Comparison of ENCODE assay signal across 1 cellular context in the genomic region with DNA sequence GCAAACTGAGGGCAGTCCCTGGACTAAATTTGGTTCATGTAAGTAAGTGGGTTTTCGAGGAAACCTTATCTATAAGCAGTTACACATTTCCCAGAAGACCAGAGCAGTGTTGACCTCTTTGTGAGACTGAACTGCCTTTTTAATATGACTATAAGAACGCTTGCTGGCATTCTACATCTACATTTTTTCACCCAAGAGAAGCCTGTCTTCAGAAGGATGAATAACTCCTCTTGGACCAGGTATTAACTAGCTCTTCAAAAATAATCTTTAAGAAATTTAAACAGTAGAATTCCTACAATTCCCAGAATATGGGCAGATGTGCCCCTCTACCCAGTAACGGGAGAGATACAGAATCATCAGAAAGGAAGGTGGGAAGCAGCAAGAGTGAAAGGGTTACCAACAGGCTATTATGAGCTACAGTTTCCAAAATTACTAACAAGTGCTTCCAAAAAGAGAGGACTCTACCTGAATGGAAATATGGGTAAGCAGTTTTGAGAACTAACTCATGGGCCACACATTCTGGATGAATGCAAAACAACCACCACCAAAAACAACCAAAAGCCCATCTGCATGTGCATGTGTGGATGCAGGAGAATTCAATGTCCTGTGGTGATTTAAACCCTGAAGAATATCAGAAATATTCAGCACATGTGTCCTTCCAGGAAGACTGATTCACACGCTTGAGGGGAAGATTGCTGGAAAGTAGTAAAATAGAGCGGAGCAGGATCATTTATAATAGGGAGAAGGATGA.
TF ChIP-seq lines count a peak whose summit lies in the region.

No MANE protein-coding gene starts in this region.

TF ChIP-seq in K562, 482 proteins besides CTCF, POLR2A, EP300 and RAD21 (continued from another document and continues in another):
- TF ChIP-seq, protein P1, sequence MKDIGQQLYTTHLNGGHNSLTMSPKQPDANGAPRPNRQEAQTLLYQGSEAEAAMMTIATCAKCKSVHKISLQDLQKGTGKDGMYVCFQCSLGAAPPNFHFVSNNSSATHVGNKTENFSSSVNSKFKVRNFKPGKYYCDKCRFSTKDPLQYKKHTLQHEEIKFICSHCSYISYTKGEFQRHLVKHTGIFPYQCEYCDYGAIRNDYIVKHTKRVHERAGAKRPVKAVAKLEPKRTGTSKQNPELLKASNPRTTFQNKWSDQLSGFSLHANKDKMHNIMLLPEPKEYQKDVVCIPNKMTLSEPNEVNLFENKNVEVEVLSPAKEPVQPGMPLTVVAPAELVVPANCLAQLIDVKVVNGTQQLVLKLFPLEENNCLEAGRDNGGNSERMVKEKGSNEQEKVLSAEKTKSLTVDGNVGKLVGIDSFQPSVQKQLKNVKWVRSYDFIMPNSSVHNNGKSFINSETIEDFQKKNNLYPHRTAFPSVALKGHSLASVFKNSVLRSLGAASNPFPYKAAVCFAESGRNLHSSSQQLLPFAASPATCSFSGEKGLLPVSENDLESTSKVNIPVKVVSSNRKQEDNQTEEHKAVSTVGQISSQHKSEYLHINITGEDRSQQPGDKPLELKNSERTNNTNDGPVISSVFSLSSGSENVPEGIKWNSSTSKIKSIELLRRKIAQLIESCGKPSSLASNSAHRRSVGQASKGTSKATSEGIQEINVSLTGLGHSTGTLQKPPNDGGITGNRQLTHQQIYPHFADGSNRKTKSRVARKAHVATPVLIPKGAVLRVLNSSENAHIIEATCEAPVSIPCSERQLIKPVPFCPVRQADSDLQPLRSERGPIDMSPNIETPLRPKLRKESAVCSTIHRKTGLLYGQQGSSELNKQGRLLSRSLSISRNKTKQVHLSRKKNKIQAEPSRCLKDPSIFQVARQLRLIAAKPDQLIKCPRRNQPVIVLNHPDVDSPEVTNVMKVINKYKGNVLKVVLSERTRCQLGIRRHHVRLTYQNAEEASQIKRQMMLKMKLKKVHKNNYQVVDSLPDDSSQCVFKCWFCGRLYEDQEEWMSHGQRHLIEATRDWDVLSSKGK (CRISPR knock-in tag; IDR thresholded peaks at IDR 0.05), result no peak
- TF ChIP-seq, protein P2, sequence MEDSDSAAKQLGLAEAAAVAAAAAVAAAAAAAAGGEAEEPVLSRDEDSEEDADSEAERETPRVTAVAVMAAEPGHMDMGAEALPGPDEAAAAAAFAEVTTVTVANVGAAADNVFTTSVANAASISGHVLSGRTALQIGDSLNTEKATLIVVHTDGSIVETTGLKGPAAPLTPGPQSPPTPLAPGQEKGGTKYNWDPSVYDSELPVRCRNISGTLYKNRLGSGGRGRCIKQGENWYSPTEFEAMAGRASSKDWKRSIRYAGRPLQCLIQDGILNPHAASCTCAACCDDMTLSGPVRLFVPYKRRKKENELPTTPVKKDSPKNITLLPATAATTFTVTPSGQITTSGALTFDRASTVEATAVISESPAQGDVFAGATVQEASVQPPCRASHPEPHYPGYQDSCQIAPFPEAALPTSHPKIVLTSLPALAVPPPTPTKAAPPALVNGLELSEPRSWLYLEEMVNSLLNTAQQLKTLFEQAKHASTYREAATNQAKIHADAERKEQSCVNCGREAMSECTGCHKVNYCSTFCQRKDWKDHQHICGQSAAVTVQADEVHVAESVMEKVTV (CRISPR knock-in tag; IDR thresholded peaks at IDR 0.05), result no peak
- TF ChIP-seq ZNF561 (CRISPR knock-in tag; conservative IDR thresholded peaks at IDR 0.05) (no peak), SRSF9 (IDR thresholded peaks at IDR 0.05; ENCODE audit: borderline replicate concordance, low read depth, low read length) (no peak), KAT8 (IDR thresholded peaks at IDR 0.05; ENCODE audit: low read depth) (no peak), MTF1 (CRISPR knock-in tag; IDR thresholded peaks at IDR 0.05; ENCODE audit: borderline replicate concordance) (no peak), BCL6 (CRISPR knock-in tag; IDR thresholded peaks at IDR 0.05) (no peak), ZNF445 (CRISPR knock-in tag; IDR thresholded peaks at IDR 0.05; ENCODE audit: low read depth) (no peak), MED1 (CRISPR knock-in tag; IDR thresholded peaks at IDR 0.05; ENCODE audit: borderline replicate concordance) (no peak), ARHGAP35 (IDR thresholded peaks at IDR 0.05; ENCODE audit: partially characterized antibody) (no peak), ATF7 (IDR thresholded peaks at IDR 0.05) (no peak), HCFC1 (IDR thresholded peaks at IDR 0.05; ENCODE audit: low read depth, low read length) (no peak), SREBF2 (CRISPR knock-in tag; IDR thresholded peaks at IDR 0.05) (no peak), FOXJ2 (tag; IDR thresholded peaks at IDR 0.05) (no peak), RBFOX2 (IDR thresholded peaks at IDR 0.05; ENCODE audit: low read depth, low read length) (0 out of 2 replicates have a peak, but pooled peaks have one; percentile 38), RNF2 (IDR thresholded peaks at IDR 0.05) (peak; percentile 70; the same call in 1 of the 2 replicates), NFYB (IDR thresholded peaks at IDR 0.05; ENCODE audit: extremely low read depth, insufficient read length) (no peak), CCAR2 (IDR thresholded peaks at IDR 0.05; ENCODE audit: low read depth, low read length) (no peak), ATF1 (CRISPR knock-in tag; IDR thresholded peaks at IDR 0.05) (no peak), ATF1 (tag; IDR thresholded peaks at IDR 0.05) (no peak), ZNF75A (CRISPR knock-in tag; IDR thresholded peaks at IDR 0.05) (no peak), MYBL2 (IDR thresholded peaks at IDR 0.05; ENCODE audit: low read depth) (peak; percentile 75), MYBL2 (CRISPR knock-in tag; IDR thresholded peaks at IDR 0.05; ENCODE audit: borderline replicate concordance) (no peak), KLF16 (IDR thresholded peaks at IDR 0.05) (no peak), SREBF1 (IDR thresholded peaks at IDR 0.05; ENCODE audit: borderline replicate concordance, low read depth, low read length) (no peak), HSF4 (CRISPR knock-in tag; IDR thresholded peaks at IDR 0.05; ENCODE audit: borderline replicate concordance) (no peak), RBBP5 (IDR thresholded peaks at IDR 0.05; ENCODE audit: borderline replicate concordance, insufficient read depth, low read length, poor library complexity, severe bottlenecking) (peak; percentile 41), MCM2 (IDR thresholded peaks at IDR 0.05; ENCODE audit: low read depth) (no peak), TRIM28 (IDR thresholded peaks at IDR 0.05) (no peak), ZNF212 (CRISPR knock-in tag; IDR thresholded peaks at IDR 0.05) (peak; percentile 28; the same call in 1 of the 2 replicates), ZNF197 (CRISPR knock-in tag; IDR thresholded peaks at IDR 0.05; ENCODE audit: low read depth) (no peak), FOXA1 (IDR thresholded peaks at IDR 0.05; ENCODE audit: borderline replicate concordance) (no peak), COPS2 (conservative IDR thresholded peaks at IDR 0.05) (no peak), CREBBP (IDR thresholded peaks at IDR 0.05; ENCODE audit: low read depth, low read length) (no peak), E2F3 (CRISPR knock-in tag; IDR thresholded peaks at IDR 0.05) (no peak), XRCC5 (IDR thresholded peaks at IDR 0.05; ENCODE audit: low read depth, low read length) (no peak)
- TF ChIP-seq, protein P3, sequence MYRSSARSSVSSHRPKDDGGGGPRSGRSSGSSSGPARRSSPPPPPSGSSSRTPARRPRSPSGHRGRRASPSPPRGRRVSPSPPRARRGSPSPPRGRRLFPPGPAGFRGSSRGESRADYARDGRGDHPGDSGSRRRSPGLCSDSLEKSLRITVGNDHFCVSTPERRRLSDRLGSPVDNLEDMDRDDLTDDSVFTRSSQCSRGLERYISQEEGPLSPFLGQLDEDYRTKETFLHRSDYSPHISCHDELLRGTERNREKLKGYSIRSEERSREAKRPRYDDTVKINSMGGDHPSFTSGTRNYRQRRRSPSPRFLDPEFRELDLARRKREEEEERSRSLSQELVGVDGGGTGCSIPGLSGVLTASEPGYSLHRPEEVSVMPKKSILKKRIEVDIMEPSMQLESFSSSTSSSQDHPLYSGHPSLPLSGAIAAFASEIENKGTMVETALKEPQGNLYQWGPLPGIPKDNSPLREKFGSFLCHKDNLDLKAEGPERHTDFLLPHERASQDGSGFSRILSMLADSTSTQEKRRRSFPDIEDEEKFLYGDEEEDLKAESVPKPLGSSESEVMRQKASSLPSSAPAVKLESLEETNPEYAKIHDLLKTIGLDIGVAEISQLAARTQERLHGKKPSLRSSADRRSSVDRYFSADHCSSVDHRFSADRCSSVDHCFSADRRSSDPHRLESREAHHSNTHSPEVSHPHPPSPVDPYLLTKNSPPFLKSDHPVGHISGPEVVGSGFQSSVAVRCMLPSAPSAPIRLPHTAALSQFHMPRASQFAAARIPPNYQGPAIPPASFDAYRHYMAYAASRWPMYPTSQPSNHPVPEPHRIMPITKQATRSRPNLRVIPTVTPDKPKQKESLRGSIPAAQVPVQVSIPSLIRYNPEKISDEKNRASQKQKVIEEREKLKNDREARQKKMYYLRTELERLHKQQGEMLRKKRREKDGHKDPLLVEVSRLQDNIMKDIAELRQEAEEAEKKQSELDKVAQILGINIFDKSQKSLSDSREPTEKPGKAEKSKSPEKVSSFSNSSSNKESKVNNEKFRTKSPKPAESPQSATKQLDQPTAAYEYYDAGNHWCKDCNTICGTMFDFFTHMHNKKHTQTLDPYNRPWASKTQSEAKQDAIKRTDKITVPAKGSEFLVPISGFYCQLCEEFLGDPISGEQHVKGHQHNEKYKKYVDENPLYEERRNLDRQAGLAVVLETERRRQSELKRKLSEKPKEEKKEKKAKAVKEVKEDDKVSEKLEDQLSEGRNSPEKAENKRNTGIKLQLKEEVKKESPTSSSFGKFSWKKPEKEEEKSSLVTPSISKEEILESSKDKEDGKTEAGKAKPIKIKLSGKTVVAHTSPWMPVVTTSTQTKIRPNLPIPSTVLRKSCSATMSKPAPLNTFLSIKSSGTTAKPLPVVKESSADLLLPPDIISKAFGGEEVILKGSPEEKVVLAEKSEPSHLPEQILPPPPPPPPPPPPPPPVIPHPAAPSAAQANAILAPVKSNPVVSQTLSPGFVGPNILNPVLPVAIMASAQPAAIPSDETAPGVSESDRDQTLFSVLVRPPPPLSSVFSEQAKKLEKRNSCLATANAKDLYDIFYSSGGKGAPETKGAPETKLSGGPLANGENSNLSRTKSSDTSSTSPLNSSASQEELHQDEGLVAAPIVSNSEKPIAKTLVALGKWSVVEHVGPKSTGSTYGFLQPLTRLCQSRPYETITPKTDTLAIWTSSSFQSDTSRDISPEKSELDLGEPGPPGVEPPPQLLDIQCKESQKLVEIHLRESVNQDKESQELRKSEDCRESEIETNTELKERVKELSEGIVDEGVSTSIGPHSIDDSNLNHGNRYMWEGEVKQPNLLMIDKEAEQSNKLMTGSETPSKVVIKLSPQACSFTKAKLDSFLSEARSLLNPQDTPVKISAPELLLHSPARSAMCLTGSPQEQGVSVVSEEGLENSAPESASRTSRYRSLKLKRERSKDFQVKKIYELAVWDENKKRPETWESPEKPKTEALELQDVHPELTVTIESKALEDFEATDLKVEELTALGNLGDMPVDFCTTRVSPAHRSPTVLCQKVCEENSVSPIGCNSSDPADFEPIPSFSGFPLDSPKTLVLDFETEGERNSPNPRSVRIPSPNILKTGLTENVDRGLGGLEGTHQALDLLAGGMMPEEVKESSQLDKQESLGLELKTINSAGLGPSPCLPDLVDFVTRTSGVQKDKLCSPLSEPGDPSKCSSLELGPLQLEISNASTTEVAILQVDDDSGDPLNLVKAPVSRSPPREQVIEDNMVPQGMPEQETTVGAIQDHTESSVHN (IDR thresholded peaks at IDR 0.05; ENCODE audit: borderline replicate concordance in 1 of 2, low read depth in 1 of 2), result no peak
- TF ChIP-seq, protein P4, sequence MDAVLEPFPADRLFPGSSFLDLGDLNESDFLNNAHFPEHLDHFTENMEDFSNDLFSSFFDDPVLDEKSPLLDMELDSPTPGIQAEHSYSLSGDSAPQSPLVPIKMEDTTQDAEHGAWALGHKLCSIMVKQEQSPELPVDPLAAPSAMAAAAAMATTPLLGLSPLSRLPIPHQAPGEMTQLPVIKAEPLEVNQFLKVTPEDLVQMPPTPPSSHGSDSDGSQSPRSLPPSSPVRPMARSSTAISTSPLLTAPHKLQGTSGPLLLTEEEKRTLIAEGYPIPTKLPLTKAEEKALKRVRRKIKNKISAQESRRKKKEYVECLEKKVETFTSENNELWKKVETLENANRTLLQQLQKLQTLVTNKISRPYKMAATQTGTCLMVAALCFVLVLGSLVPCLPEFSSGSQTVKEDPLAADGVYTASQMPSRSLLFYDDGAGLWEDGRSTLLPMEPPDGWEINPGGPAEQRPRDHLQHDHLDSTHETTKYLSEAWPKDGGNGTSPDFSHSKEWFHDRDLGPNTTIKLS (IDR thresholded peaks at IDR 0.05; ENCODE audit: borderline replicate concordance, low read depth), result no peak
- TF ChIP-seq, protein P5, sequence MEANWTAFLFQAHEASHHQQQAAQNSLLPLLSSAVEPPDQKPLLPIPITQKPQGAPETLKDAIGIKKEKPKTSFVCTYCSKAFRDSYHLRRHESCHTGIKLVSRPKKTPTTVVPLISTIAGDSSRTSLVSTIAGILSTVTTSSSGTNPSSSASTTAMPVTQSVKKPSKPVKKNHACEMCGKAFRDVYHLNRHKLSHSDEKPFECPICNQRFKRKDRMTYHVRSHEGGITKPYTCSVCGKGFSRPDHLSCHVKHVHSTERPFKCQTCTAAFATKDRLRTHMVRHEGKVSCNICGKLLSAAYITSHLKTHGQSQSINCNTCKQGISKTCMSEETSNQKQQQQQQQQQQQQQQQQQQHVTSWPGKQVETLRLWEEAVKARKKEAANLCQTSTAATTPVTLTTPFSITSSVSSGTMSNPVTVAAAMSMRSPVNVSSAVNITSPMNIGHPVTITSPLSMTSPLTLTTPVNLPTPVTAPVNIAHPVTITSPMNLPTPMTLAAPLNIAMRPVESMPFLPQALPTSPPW (CRISPR knock-in tag; IDR thresholded peaks at IDR 0.05), result no peak
- TF ChIP-seq, protein P6, sequence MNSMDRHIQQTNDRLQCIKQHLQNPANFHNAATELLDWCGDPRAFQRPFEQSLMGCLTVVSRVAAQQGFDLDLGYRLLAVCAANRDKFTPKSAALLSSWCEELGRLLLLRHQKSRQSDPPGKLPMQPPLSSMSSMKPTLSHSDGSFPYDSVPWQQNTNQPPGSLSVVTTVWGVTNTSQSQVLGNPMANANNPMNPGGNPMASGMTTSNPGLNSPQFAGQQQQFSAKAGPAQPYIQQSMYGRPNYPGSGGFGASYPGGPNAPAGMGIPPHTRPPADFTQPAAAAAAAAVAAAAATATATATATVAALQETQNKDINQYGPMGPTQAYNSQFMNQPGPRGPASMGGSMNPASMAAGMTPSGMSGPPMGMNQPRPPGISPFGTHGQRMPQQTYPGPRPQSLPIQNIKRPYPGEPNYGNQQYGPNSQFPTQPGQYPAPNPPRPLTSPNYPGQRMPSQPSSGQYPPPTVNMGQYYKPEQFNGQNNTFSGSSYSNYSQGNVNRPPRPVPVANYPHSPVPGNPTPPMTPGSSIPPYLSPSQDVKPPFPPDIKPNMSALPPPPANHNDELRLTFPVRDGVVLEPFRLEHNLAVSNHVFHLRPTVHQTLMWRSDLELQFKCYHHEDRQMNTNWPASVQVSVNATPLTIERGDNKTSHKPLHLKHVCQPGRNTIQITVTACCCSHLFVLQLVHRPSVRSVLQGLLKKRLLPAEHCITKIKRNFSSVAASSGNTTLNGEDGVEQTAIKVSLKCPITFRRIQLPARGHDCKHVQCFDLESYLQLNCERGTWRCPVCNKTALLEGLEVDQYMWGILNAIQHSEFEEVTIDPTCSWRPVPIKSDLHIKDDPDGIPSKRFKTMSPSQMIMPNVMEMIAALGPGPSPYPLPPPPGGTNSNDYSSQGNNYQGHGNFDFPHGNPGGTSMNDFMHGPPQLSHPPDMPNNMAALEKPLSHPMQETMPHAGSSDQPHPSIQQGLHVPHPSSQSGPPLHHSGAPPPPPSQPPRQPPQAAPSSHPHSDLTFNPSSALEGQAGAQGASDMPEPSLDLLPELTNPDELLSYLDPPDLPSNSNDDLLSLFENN (IDR thresholded peaks at IDR 0.05; ENCODE audit: low read depth in 2 of 2, low read length in 2 of 2), result no peak
- TF ChIP-seq, protein P7, sequence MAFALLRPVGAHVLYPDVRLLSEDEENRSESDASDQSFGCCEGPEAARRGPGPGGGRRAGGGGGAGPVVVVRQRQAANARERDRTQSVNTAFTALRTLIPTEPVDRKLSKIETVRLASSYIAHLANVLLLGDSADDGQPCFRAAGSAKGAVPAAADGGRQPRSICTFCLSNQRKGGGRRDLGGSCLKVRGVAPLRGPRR (CRISPR knock-in tag; IDR thresholded peaks at IDR 0.05), result no peak
